In the genomic region with DNA sequence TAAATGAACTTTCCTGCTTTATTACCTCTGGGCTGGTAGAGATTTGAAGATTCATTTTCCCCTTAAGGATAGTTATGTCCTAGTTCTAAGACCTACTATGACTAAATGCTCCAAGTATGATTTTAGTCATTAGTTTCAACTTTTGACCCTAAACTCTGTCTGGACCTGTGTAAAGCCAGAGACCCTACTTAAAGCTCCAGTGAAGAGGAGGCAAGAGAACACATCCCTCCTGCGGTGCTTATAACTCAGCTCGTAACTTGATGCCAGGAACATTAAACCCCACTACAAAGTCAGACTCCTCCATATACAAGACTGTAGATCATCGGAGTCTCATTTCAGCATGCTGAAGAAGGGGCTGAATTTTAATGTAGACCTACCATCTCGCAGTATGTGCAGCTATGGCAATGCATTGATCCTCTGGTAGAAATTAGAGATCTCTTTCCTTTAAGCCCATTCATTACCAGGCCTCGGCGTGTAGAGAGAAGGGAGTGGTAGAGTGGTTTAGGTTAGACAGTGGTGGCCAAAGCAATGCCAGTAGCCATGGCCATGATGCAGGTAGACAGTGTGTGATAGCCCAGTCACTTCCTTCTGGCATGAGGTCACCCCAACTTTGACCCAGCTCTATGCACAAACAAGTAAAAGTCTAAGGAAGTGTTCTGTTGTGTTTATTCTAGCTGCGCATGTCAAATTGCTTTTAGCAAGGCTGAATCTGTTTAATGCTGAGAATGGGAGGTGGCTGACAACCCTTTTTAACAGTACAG, we compare ENCODE assay signal across 11 cellular contexts. TPM values are rescaled to one million over a fixed set of nuclear protein-coding genes. Genes with fewer than 3 reads are reported as not detected.
DNase-seq lines count a peak whose midpoint lies in the region; ATAC-seq and TF ChIP-seq lines count a peak whose summit lies in the region.
"Had no signal": no experiment of that assay in that cellular context is flagged by ENCODE, and none has a peak within 500 bp of the region (broad histone marks: within the 10 kb centered on the region; RNA-seq: fewer than 3 reads in every experiment).

No MANE protein-coding gene starts in this region.

- peak; percentile 40 to 41 for ATAC-seq in activated naive CD4-positive, alpha-beta T cell treated with anti-CD3 and anti-CD28 coated beads, Interleukin-2, amount 50 U/mL, for 72 hours
- ATAC-seq in effector memory CD8-positive, alpha-beta T cell (replicated peaks), result no peak
- peak; percentile 21 for ATAC-seq in stimulated activated naive CD8-positive, alpha-beta T cell treated with anti-CD3 and anti-CD28 coated beads, Interleukin-15, amount 100 ng/mL, for 72 hours
- no peak for ATAC-seq in HG02870 (IDR thresholded peaks at IDR 0.05; ENCODE audit: unreplicated experiment)

- H3K4me3 Mint-ChIP-seq in activated naive CD4-positive, alpha-beta T cell treated with anti-CD3 and anti-CD28 coated beads for 36 hours, result no peak overlapping the region
- H3K4me3 Mint-ChIP-seq in effector memory CD8-positive, alpha-beta T cell, result peak overlapping the region; percentile 61 to 82
- peak overlapping the region in 1 of 2 donors; percentile 52 for H3K4me3 Mint-ChIP-seq in stimulated activated naive CD8-positive, alpha-beta T cell treated with anti-CD3 and anti-CD28 coated beads, Interleukin-15, amount 100 ng/mL, for 72 hours

- H3K4me3 ChIP-seq in OCI-LY3 (ENCODE audit: low read length), result no peak overlapping the region
- H3K4me3 ChIP-seq: prostate gland had no signal

- no peak overlapping the region for H3K9ac ChIP-seq in OCI-LY3 (ENCODE audit: low read length)

- H3K79me2 ChIP-seq in OCI-LY3 (ENCODE audit: low read length), result peaks cover 41% of the 10 kb centered on the region

- CTCF ChIA-PET in activated naive CD4-positive, alpha-beta T cell treated with anti-CD3 and anti-CD28 coated beads for 36 hours (lab: Charles Lee), result interaction anchor here (1.0 to 2.4 kb wide), 4 partner anchors 16 to 37 kb away, joined by 3 to 13 read pairs (median 6); a partner anchor contains a TSS

- H3K27ac Mint-ChIP-seq in activated naive CD4-positive, alpha-beta T cell treated with anti-CD3 and anti-CD28 coated beads, Interleukin-2, amount 50 U/mL, for 72 hours, result peak overlapping the region; percentile 92 to 95
- no peak overlapping the region for H3K27ac Mint-ChIP-seq in activated naive CD4-positive, alpha-beta T cell treated with anti-CD3 and anti-CD28 coated beads for 36 hours
- H3K27ac Mint-ChIP-seq in effector memory CD8-positive, alpha-beta T cell, result no peak overlapping the region
- H3K27ac Mint-ChIP-seq in stimulated activated naive CD8-positive, alpha-beta T cell treated with anti-CD3 and anti-CD28 coated beads, Interleukin-15, amount 100 ng/mL, for 72 hours, result peak overlapping the region in 1 of 2 donors; percentile 99

- H3K4me1 Mint-ChIP-seq in activated naive CD4-positive, alpha-beta T cell treated with anti-CD3 and anti-CD28 coated beads for 36 hours (ENCODE audit: low read depth), result peaks cover 49% of the 10 kb centered on the region
- H3K4me1 Mint-ChIP-seq in effector memory CD8-positive, alpha-beta T cell (ENCODE audit: low read depth in 2 of 2), result peaks cover 9 to 15% of the 10 kb centered on the region in 2 donors
- H3K4me1 Mint-ChIP-seq in stimulated activated naive CD8-positive, alpha-beta T cell treated with anti-CD3 and anti-CD28 coated beads, Interleukin-15, amount 100 ng/mL, for 72 hours, result peaks cover 72% of the 10 kb centered on the region

- H3K9me3 ChIP-seq in OCI-LY3 (ENCODE audit: insufficient read depth, low read length), result no peaks in the 10 kb centered on the region
- H3K9me3 ChIP-seq: prostate gland had no signal

- H3K36me3 Mint-ChIP-seq in activated naive CD4-positive, alpha-beta T cell treated with anti-CD3 and anti-CD28 coated beads, Interleukin-2, amount 50 U/mL, for 72 hours, result peaks cover 0 to 26% of the 10 kb centered on the region in 2 donors
- no peaks in the 10 kb centered on the region for H3K36me3 Mint-ChIP-seq in activated naive CD4-positive, alpha-beta T cell treated with anti-CD3 and anti-CD28 coated beads for 36 hours (ENCODE audit: low read depth)
- no peaks in the 10 kb centered on the region for H3K36me3 Mint-ChIP-seq in effector memory CD8-positive, alpha-beta T cell (ENCODE audit: insufficient read depth)

- no peak for TF ChIP-seq CTCF in OCI-LY3 (IDR thresholded peaks at IDR 0.05; ENCODE audit: low read depth, low read length)

- H3K27me3 ChIP-seq in OCI-LY3 (ENCODE audit: low read depth, low read length), result no peaks in the 10 kb centered on the region

- H3K27ac ChIP-seq in OCI-LY3 (ENCODE audit: low read length), result peak overlapping the region; percentile 94; the same call in 1 of the 2 replicates
- H3K27ac ChIP-seq: prostate gland had no signal

- no peak for DNase-seq in activated naive CD4-positive, alpha-beta T cell treated with anti-CD3 and anti-CD28 coated beads, Interleukin-2, amount 50 U/mL, for 72 hours (ENCODE audit: low spot score in 2 of 2)
- no peak for DNase-seq in activated naive CD4-positive, alpha-beta T cell treated with anti-CD3 and anti-CD28 coated beads for 36 hours
- DNase-seq in effector memory CD8-positive, alpha-beta T cell, result no peak
- DNase-seq in stimulated activated naive CD8-positive, alpha-beta T cell treated with anti-CD3 and anti-CD28 coated beads, Interleukin-15, amount 100 ng/mL, for 72 hours, result no peak
- DNase-seq in T-helper 9 cell (no peak), HuH-7 (ENCODE audit: low spot score) (no peak)
- DNase-seq: islet precursor cell, SW 1271 had no signal

- peak overlapping the region; percentile 90 for H3K4me2 ChIP-seq in OCI-LY3 (ENCODE audit: low read length)

- H3K9me3 Mint-ChIP-seq in activated naive CD4-positive, alpha-beta T cell treated with anti-CD3 and anti-CD28 coated beads, Interleukin-2, amount 50 U/mL, for 72 hours, result peaks cover 0 to 14% of the 10 kb centered on the region in 2 donors
- H3K9me3 Mint-ChIP-seq in activated naive CD4-positive, alpha-beta T cell treated with anti-CD3 and anti-CD28 coated beads for 36 hours, result peaks cover 6% of the 10 kb centered on the region
- no peaks in the 10 kb centered on the region for H3K9me3 Mint-ChIP-seq in effector memory CD8-positive, alpha-beta T cell
- peaks cover 0 to 3% of the 10 kb centered on the region in 2 donors for H3K9me3 Mint-ChIP-seq in stimulated activated naive CD8-positive, alpha-beta T cell treated with anti-CD3 and anti-CD28 coated beads, Interleukin-15, amount 100 ng/mL, for 72 hours

- intact Hi-C loops in activated naive CD4-positive, alpha-beta T cell treated with anti-CD3 and anti-CD28 coated beads for 36 hours (cut with micrococcal nuclease), result no loop called here

- no peak overlapping the region for H2AFZ ChIP-seq in OCI-LY3 (ENCODE audit: low read depth, low read length)

- H3K36me3 ChIP-seq in OCI-LY3 (replicated peaks; ENCODE audit: low read depth, low read length), result peaks cover 34% of the 10 kb centered on the region
- H3K36me3 ChIP-seq: prostate gland had no signal

- H3K27me3 Mint-ChIP-seq in activated naive CD4-positive, alpha-beta T cell treated with anti-CD3 and anti-CD28 coated beads for 36 hours (ENCODE audit: low read depth), result no peaks in the 10 kb centered on the region
- H3K27me3 Mint-ChIP-seq in effector memory CD8-positive, alpha-beta T cell, result no peaks in the 10 kb centered on the region
- H3K27me3 Mint-ChIP-seq in stimulated activated naive CD8-positive, alpha-beta T cell treated with anti-CD3 and anti-CD28 coated beads, Interleukin-15, amount 100 ng/mL, for 72 hours, result no peaks in the 10 kb centered on the region

- H4K20me1 ChIP-seq in OCI-LY3 (ENCODE audit: insufficient read depth, low read length), result peaks cover 4% of the 10 kb centered on the region; the same call in 1 of the 2 replicates

- peaks cover 62% of the 10 kb centered on the region for H3K4me1 ChIP-seq in OCI-LY3 (ENCODE audit: low read length)
- H3K4me1 ChIP-seq: prostate gland had no signal

RNA-seq across cellular contexts. Expression of a gene that starts 34.8 kb away (rescaled TPM):
- total RNA-seq in activated naive CD4-positive, alpha-beta T cell treated with anti-CD3 and anti-CD28 coated beads, Interleukin-2, amount 50 U/mL, for 72 hours, result 10 to 100 TPM; 23.8 to 54.9 TPM
- total RNA-seq in activated naive CD4-positive, alpha-beta T cell treated with anti-CD3 and anti-CD28 coated beads for 36 hours, result 10 to 100 TPM; 14.6 to 15.9 TPM

Comparison
In these comparisons a context has a peak if more than half of its experiments do, and no peak if none do; other contexts are left out.
1. H3K27ac Mint-ChIP-seq: peak in activated naive CD4-positive, alpha-beta T cell treated with anti-CD3 and anti-CD28 coated beads, Interleukin-2, amount 50 U/mL, for 72 hours (2 of 2); none in activated naive CD4-positive, alpha-beta T cell treated with anti-CD3 and anti-CD28 coated beads for 36 hours (single experiment) and effector memory CD8-positive, alpha-beta T cell (0 of 2).
2. ATAC-seq: peak in activated naive CD4-positive, alpha-beta T cell treated with anti-CD3 and anti-CD28 coated beads, Interleukin-2, amount 50 U/mL, for 72 hours (2 of 2) and stimulated activated naive CD8-positive, alpha-beta T cell treated with anti-CD3 and anti-CD28 coated beads, Interleukin-15, amount 100 ng/mL, for 72 hours (single experiment); none in effector memory CD8-positive, alpha-beta T cell (single experiment) and HG02870 (single experiment).